8 cellular contexts compared by ENCODE assay signal in genomic region chr14:34301107-34301734, GRCh38.
DNase-seq lines count a peak whose midpoint lies in the region; ATAC-seq and TF ChIP-seq lines count a peak whose summit lies in the region.

No MANE protein-coding gene starts in this region.

- DNase-seq in DMS53 treated with DMSO at 0.1 percent for 48 hours (lab: John Stamatoyannopoulos, UW; ENCODE audit: unreplicated experiment) (peak; percentile 44), NCI-H748 treated with DMSO at 0.1 percent for 48 hours (lab: John Stamatoyannopoulos, UW) (peak; percentile 59), chondrocyte (ENCODE audit: low spot score) (no peak), mesendoderm (peak; percentile 66), HuH-7 (ENCODE audit: low spot score) (no peak)
- no peak for DNase-seq in activated naive CD4-positive, alpha-beta T cell (lab: John Stamatoyannopoulos, UW)

- no peak overlapping the region for H2BK5ac ChIP-seq in mesendoderm (ENCODE audit: low read length)

- no peak overlapping the region for H3K27ac Mint-ChIP-seq in chondrocyte (ENCODE audit: unreplicated experiment)

- H3K4ac ChIP-seq in mesendoderm (ENCODE audit: low read depth, low read length): no peak overlapping the region

- H3K9ac ChIP-seq in mesendoderm (ENCODE audit: low read length): no peak overlapping the region

- no peaks in the 10 kb centered on the region for H3K79me2 ChIP-seq in mesendoderm (ENCODE audit: control insufficient read depth, insufficient read depth, low read length)

- no peaks in the 10 kb centered on the region for H3K27me3 ChIP-seq in mesendoderm (ENCODE audit: insufficient read depth, low read length, poor library complexity)

- H3K4me1 Mint-ChIP-seq in chondrocyte (ENCODE audit: low read depth): peaks cover 3% of the 10 kb centered on the region

- H3K36me3 Mint-ChIP-seq in chondrocyte (ENCODE audit: low read depth): no peaks in the 10 kb centered on the region

- H3K4me3 ChIP-seq in mesendoderm (ENCODE audit: low read length): no peak overlapping the region

- no peak overlapping the region for H3K27ac ChIP-seq in mesendoderm (ENCODE audit: low read depth, low read length)

- no peaks in the 10 kb centered on the region for H3K9me3 Mint-ChIP-seq in chondrocyte (ENCODE audit: low read depth)

- WGBS in mesendoderm (ENCODE audit: extremely low coverage, insufficient coverage, low lambda C conversion rate): no CpG with 5 or more reads among the region's 1 CpG

- H3K56ac ChIP-seq in mesendoderm (ENCODE audit: low read length): no peak overlapping the region

- no peak overlapping the region for H4K8ac ChIP-seq in mesendoderm (ENCODE audit: low read depth, low read length)

- H3K27me3 Mint-ChIP-seq in chondrocyte (ENCODE audit: low read depth): no peaks in the 10 kb centered on the region

- H3K4me3 Mint-ChIP-seq in chondrocyte (ENCODE audit: unreplicated experiment): no peak overlapping the region

- H2BK15ac ChIP-seq in mesendoderm (replicated peaks; ENCODE audit: low read depth): no peak overlapping the region

- H2AK5ac ChIP-seq in mesendoderm (ENCODE audit: low read length): no peak overlapping the region

- H2BK120ac ChIP-seq in mesendoderm (ENCODE audit: low read depth, low read length): no peak overlapping the region

- H3K23ac ChIP-seq in mesendoderm (ENCODE audit: low read length): no peak overlapping the region

- H3K4me2 ChIP-seq in mesendoderm (ENCODE audit: low read length): no peak overlapping the region

- no peaks in the 10 kb centered on the region for H3K4me1 ChIP-seq in mesendoderm (ENCODE audit: control insufficient read depth, low read depth, low read length)

- H3K79me1 ChIP-seq in mesendoderm (ENCODE audit: low read length): no peaks in the 10 kb centered on the region

- H3K36me3 ChIP-seq in mesendoderm (ENCODE audit: control insufficient read depth, insufficient read depth, low read length): no peaks in the 10 kb centered on the region

- H4K5ac ChIP-seq in mesendoderm (ENCODE audit: low read length): no peak overlapping the region

- peak; percentile 49 for ATAC-seq in HG02938 (IDR thresholded peaks at IDR 0.05; ENCODE audit: unreplicated experiment)
- ATAC-seq in HG03175 (IDR thresholded peaks at IDR 0.05; ENCODE audit: unreplicated experiment): no peak

- peak; percentile 81 for TF ChIP-seq CTCF in chondrocyte (IDR thresholded peaks at IDR 0.05)

- H3K18ac ChIP-seq in mesendoderm (ENCODE audit: low read length): no peak overlapping the region

Comparison
In these comparisons a context has a peak if more than half of its experiments do, and no peak if none do; other contexts are left out.
1. DNase-seq: peak in DMS53 treated with DMSO at 0.1 percent for 48 hours (single experiment), NCI-H748 treated with DMSO at 0.1 percent for 48 hours (single experiment) and mesendoderm (single experiment); none in chondrocyte (single experiment), activated naive CD4-positive, alpha-beta T cell (0 of 4) and HuH-7 (single experiment).